8 cellular contexts compared by ENCODE assay signal in the genomic region with DNA sequence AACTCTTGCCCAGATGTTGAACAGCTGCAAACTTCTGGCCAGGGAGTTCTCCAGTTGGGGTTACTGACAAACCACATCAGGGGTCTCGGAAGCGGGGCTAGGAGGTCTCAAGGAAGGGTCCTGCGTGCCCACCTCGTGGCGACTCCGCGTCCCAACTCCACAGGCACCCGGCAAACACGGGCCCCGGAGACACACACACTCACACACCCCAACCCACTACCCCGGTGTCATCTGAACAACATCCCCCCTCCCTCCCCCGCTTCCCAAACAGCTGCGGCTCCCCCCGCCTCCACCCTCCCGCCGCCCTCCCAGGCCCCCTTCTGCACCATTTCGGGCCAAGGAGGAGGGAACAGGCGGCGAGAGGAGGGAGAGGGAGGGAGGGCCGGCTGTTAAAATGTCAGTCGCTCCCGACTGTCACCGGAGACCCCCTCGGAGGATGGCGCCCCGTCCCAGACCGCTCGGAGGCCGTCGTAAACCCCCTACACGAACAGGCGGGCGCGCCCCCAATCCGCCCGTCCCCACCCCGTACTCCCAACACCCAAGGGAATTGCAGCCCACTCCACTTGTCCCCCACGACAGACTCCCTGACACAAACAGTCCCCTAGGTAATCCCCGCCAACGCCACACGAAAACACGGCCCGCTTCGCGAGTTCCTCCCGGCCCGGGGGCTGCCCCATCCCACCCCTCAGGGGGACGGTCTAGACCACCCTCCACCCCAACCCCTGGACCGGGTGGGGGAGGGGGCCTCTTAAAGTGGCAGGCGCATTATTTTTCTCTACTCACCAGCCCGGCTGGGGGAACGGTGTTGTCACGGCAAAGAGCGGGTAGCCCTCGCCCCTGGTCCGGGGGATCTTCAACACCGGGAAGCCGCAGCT. TPM values are rescaled to one million over a fixed set of nuclear protein-coding genes. Genes with fewer than 3 reads are reported as not detected.
DNase-seq lines count a peak whose midpoint lies in the region; ATAC-seq and TF ChIP-seq lines count a peak whose summit lies in the region.

No MANE protein-coding gene starts in this region.

- H3K4me3 Mint-ChIP-seq in effector memory CD8-positive, alpha-beta T cell = peak overlapping the region; percentile 83 to 88
- H3K4me3 Mint-ChIP-seq in mesothelial cell of epicardium = peak overlapping the region; percentile 87

- H3K4me1 ChIP-seq in testis = peaks cover 73% of the 10 kb centered on the region

- H3K9me3 Mint-ChIP-seq in effector memory CD8-positive, alpha-beta T cell = no peaks in the 10 kb centered on the region
- H3K9me3 Mint-ChIP-seq in mesothelial cell of epicardium = no peaks in the 10 kb centered on the region

- peak overlapping the region; percentile 98 to 100 for H3K27ac ChIP-seq in testis

- H3K36me3 ChIP-seq in testis (ENCODE audit: low read depth, missing control alignments) = no peaks in the 10 kb centered on the region

- DNase-seq in GM03348 (ENCODE audit: low spot score) = peak; percentile 59
- peak; percentile 17 for DNase-seq in HT-29 (ENCODE audit: low spot score)
- peak; percentile 43 to 48 for DNase-seq in activated CD4-positive, alpha-beta T cell treated with anti-CD3 and anti-CD28 coated beads for 4 hours
- peak; percentile 35 to 40 (median 39) for DNase-seq in effector memory CD8-positive, alpha-beta T cell
- DNase-seq in mesothelial cell of epicardium (ENCODE audit: low spot score in 2 of 2, unreplicated experiment in 2 of 2) = peak in 1 of 2 experiments; percentile 65
- peak; percentile 65 for DNase-seq in testis
- DNase-seq in COLO829 (ENCODE audit: low spot score) = no peak

- 1% methylated on average over 32 to 52 of the region's 58 CpGs for WGBS in testis, 2 donors

- H3K4me3 ChIP-seq in testis = peak overlapping the region; percentile 99 to 100

- ATAC-seq in effector memory CD8-positive, alpha-beta T cell (replicated peaks) = no peak
- no peak for ATAC-seq in HG03097 (IDR thresholded peaks at IDR 0.05; ENCODE audit: low FRiP score, unreplicated experiment)

- H3K36me3 Mint-ChIP-seq in effector memory CD8-positive, alpha-beta T cell (ENCODE audit: insufficient read depth) = peaks cover 65% of the 10 kb centered on the region
- H3K36me3 Mint-ChIP-seq in mesothelial cell of epicardium = no peaks in the 10 kb centered on the region

- peak overlapping the region; percentile 99 to 100 for H3K27ac Mint-ChIP-seq in effector memory CD8-positive, alpha-beta T cell
- H3K27ac Mint-ChIP-seq in mesothelial cell of epicardium = peak overlapping the region; percentile 89

- no peak for TF ChIP-seq POLR2A in testis (IDR thresholded peaks at IDR 0.05)

- intact Hi-C loops in testis (cut with DNase I; ENCODE audit: low total_unique reads) = loop anchor here (5.0 kb wide), 1 partner anchor 43 kb away; no protein-coding TSS in a partner anchor

- no peaks in the 10 kb centered on the region for H3K27me3 Mint-ChIP-seq in effector memory CD8-positive, alpha-beta T cell
- no peaks in the 10 kb centered on the region for H3K27me3 Mint-ChIP-seq in mesothelial cell of epicardium (ENCODE audit: low read depth)

- TF ChIP-seq CTCF in mesothelial cell of epicardium (IDR thresholded peaks at IDR 0.05; ENCODE audit: unreplicated experiment) = no peak
- no peak for TF ChIP-seq CTCF in testis (IDR thresholded peaks at IDR 0.05)

- no peaks in the 10 kb centered on the region for H3K9me3 ChIP-seq in testis

- peaks cover 70 to 72% of the 10 kb centered on the region in 2 donors for H3K4me1 Mint-ChIP-seq in effector memory CD8-positive, alpha-beta T cell (ENCODE audit: low read depth in 2 of 2)
- H3K4me1 Mint-ChIP-seq in mesothelial cell of epicardium = peaks cover 73% of the 10 kb centered on the region

- no peaks in the 10 kb centered on the region for H3K27me3 ChIP-seq in testis

RNA-seq across cellular contexts. Expression of a gene that starts 0.6 kb away (rescaled TPM):
- 17.8 and 27.4 TPM in 2 replicates for total RNA-seq in HT-29 (2014; rRNA removed; shearing (Covaris generic))
- total RNA-seq in mesothelial cell of epicardium = 37.4 to 40.9 TPM (median 37.8 TPM) in 3 replicates
- total RNA-seq in testis = 100 to 1,000 TPM in 1 of 2 donors, 10 to 100 TPM in 1; 96.8 to 113 TPM
- 34.4 TPM for polyA plus RNA-seq in testis (ENCODE audit: insufficient read depth, low read depth, low replicate concordance)
